Comparison of ENCODE assay signal across 19 cellular contexts in the genomic region with DNA sequence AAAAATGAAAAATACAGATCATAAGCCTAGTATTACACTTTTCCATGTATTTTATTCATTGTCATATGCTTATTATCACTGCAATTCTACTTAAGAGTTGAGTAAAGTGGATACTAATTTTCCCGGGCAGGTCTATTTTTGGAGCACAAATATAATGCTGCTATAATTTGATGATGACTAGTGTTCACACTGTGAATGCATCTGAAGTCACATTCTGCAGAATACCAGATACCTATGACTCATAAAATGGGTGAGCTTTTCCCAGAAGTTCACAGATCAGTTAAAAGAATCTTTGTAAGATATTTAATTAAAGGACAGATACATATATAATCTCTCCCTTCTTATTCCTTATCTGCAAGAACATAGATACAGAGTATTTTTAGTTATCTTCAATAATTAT.
A peak's percentile ranks its signal among the peaks of the same experiment; 100 is the strongest.
DNase-seq lines count a peak whose midpoint lies in the region; ATAC-seq and TF ChIP-seq lines count a peak whose summit lies in the region.
"Had no signal": no experiment of that assay in that cellular context is flagged by ENCODE, and none has a peak within 500 bp of the region (broad histone marks: within the 10 kb centered on the region; RNA-seq: fewer than 3 reads in every experiment).

No MANE protein-coding gene starts in this region.

- POLR2A ChIA-PET in SK-N-SH (lab: Yijun Ruan, JAX) = no interaction called here

- ATAC-seq in upper lobe of left lung (ENCODE audit: low FRiP score in 2 of 2) = no peak
- ATAC-seq: activated T-cell treated with anti-CD3 and anti-CD28 coated beads, Interleukin-2, amount 50 U/mL, for 72 hours had no signal

- H2AFZ ChIP-seq in GM23248 = no peak overlapping the region
- H2AFZ ChIP-seq in SK-N-SH (ENCODE audit: low read depth) = no peak overlapping the region

- H3F3A ChIP-seq in GM23248 (ENCODE audit: insufficient read depth) (no peaks in the 10 kb centered on the region), SK-N-SH (replicated peaks; ENCODE audit: insufficient read depth) (no peaks in the 10 kb centered on the region)

- H3K27ac ChIP-seq in GM23248 (no peak overlapping the region), SK-N-SH (ENCODE audit: low read depth in 2 of 2, low read length in 1 of 2) (peak overlapping the region in 1 of 2 experiments; percentile 17; a peak in 1 of 4 replicates), upper lobe of left lung (no peak overlapping the region)
- H3K27ac ChIP-seq: Peyer's patch, WERI-Rb-1 had no signal

- TF ChIP-seq RAD21 in SK-N-SH (IDR thresholded peaks at IDR 0.05; ENCODE audit: low read length) = no peak

- H3K36me3 ChIP-seq in GM23248 (ENCODE audit: low read depth) (no peaks in the 10 kb centered on the region), SK-N-SH (replicated peaks in 1 of 2; ENCODE audit: control insufficient read depth in 1 of 2, insufficient read depth in 2 of 2, low read length in 1 of 2) (no peaks in the 10 kb centered on the region), upper lobe of left lung (no peaks in the 10 kb centered on the region)
- H3K36me3 ChIP-seq: Peyer's patch, WERI-Rb-1 had no signal

- peak; percentile 42 for DNase-seq in A172 (ENCODE audit: low spot score)
- peak; percentile 85 for DNase-seq in GM23248
- DNase-seq in SK-N-SH = peak; percentile 13
- peak; percentile 66 for DNase-seq in fibroblast of peridontal ligament (ENCODE audit: extremely low read depth)
- DNase-seq in NCI-H187 treated with DMSO at 0.1 percent for 48 hours (lab: John Stamatoyannopoulos, UW) = no peak
- no peak for DNase-seq in upper lobe of left lung
- no peak for DNase-seq in DMS79 (lab: John Stamatoyannopoulos, UW)
- no peak for DNase-seq in Kasumi-1 (lab: John Stamatoyannopoulos, UW)
- DNase-seq: activated CD4-positive, alpha-beta memory T cell treated with anti-CD3 and anti-CD28 coated beads for 36 hours; activated T-cell treated with anti-CD3 and anti-CD28 coated beads, Interleukin-2, amount 50 U/mL, for 72 hours; GOT3; immature natural killer cell; Karpas-422; mesendoderm; NCI-H1694; NCI-H526 treated with DMSO at 0.1 percent for 48 hours; nephron progenitor cell; Peyer's patch; WERI-Rb-1 had no signal

- H3K27me3 ChIP-seq in GM23248 (replicated peaks; ENCODE audit: insufficient read depth) (no peaks in the 10 kb centered on the region), SK-N-SH (ENCODE audit: insufficient read depth) (no peaks in the 10 kb centered on the region), upper lobe of left lung (no peaks in the 10 kb centered on the region)
- H3K27me3 ChIP-seq: Peyer's patch had no signal

- H3K79me2 ChIP-seq in GM23248 (ENCODE audit: insufficient read depth) = no peaks in the 10 kb centered on the region
- H3K79me2 ChIP-seq in SK-N-SH (ENCODE audit: insufficient read depth) = no peaks in the 10 kb centered on the region

- H4K20me1 ChIP-seq in GM23248 (ENCODE audit: insufficient read depth) (no peaks in the 10 kb centered on the region), SK-N-SH (ENCODE audit: insufficient read depth) (no peaks in the 10 kb centered on the region)

- CTCF ChIA-PET in SK-N-SH (lab: Yijun Ruan, JAX) = no interaction called here

- H3K9me2 ChIP-seq in GM23248 (ENCODE audit: insufficient read depth) (no peaks in the 10 kb centered on the region), SK-N-SH (no peaks in the 10 kb centered on the region)

- no peak for TF ChIP-seq POLR2A in upper lobe of left lung (IDR thresholded peaks at IDR 0.05)

- H3K9ac ChIP-seq in GM23248 (no peak overlapping the region), SK-N-SH (no peak overlapping the region)

- no peak for TF ChIP-seq CTCF in SK-N-SH (IDR thresholded peaks at IDR 0.05)
- TF ChIP-seq CTCF in upper lobe of left lung (IDR thresholded peaks at IDR 0.05) = no peak

- H3K9me3 ChIP-seq in GM23248 (ENCODE audit: low read depth) (no peaks in the 10 kb centered on the region), SK-N-SH (no peaks in the 10 kb centered on the region), upper lobe of left lung (no peaks in the 10 kb centered on the region)
- H3K9me3 ChIP-seq: Peyer's patch had no signal

- in situ Hi-C loops in GM23248 (cut with MboI) = no loop called here

- peak overlapping the region; percentile 41 for H3K4me2 ChIP-seq in GM23248 (ENCODE audit: unreplicated experiment)
- H3K4me2 ChIP-seq in SK-N-SH = no peak overlapping the region

- WGBS in GM23248 (ENCODE audit: low coverage in 1 of 2, low lambda C conversion rate in 2 of 2, missing lambda C conversion rate in 2 of 2), 2 experiments = 0% methylated on average over 1 of the region's 1 CpG
- 7% methylated on average over 1 of the region's 1 CpG for WGBS in SK-N-SH (ENCODE audit: low lambda C conversion rate)
- WGBS in upper lobe of left lung, 2 donors = 85 to 88% methylated on average over 1 of the region's 1 CpG

- H3K4me3 ChIP-seq in GM23248 (no peak overlapping the region), SK-N-SH (ENCODE audit: low read depth in 2 of 2, low read length in 1 of 2) (no peak overlapping the region), upper lobe of left lung (no peak overlapping the region)
- H3K4me3 ChIP-seq: Peyer's patch had no signal

- peaks cover 13% of the 10 kb centered on the region for H3K4me1 ChIP-seq in GM23248 (ENCODE audit: insufficient read depth)
- H3K4me1 ChIP-seq in SK-N-SH (ENCODE audit: control insufficient read depth in 1 of 2, insufficient read depth in 2 of 2, low read depth in 1 of 2, low read length in 1 of 2) = no peaks in the 10 kb centered on the region; a peak in 2 of 4 replicates
- H3K4me1 ChIP-seq in upper lobe of left lung = no peaks in the 10 kb centered on the region
- H3K4me1 ChIP-seq: Peyer's patch had no signal

- TF ChIP-seq EP300 in SK-N-SH (IDR thresholded peaks at IDR 0.05; ENCODE audit: borderline replicate concordance in 1 of 2, low read depth in 1 of 2, low read length in 1 of 2) (peak; percentile 60 to 77; a peak in 3 of 4 replicates), upper lobe of left lung (IDR thresholded peaks at IDR 0.05) (no peak)

TF ChIP-seq in SK-N-SH, 30 proteins besides CTCF, POLR2A, EP300 and RAD21 (continues in another document):
- TF ChIP-seq FOXM1 (IDR thresholded peaks at IDR 0.05; ENCODE audit: low read depth) (peak; percentile 29; the same call in 1 of the 2 replicates), RXRA (IDR thresholded peaks at IDR 0.05; ENCODE audit: borderline replicate concordance, low read depth) (peak; percentile 51; the same call in 1 of the 2 replicates), RFX5 (IDR thresholded peaks at IDR 0.05; ENCODE audit: low read length) (no peak), NRF1 (IDR thresholded peaks at IDR 0.05; ENCODE audit: low read depth, low read length) (no peak), GATA2 (CRISPR knock-in tag; IDR thresholded peaks at IDR 0.05) (no peak), CHD2 (IDR thresholded peaks at IDR 0.05; ENCODE audit: low read length, partially characterized antibody) (no peak), SIN3A (IDR thresholded peaks at IDR 0.05; ENCODE audit: borderline replicate concordance, low read depth, low read length) (no peak), TAF1 (IDR thresholded peaks at IDR 0.05; ENCODE audit: borderline replicate concordance, low read depth, low read length) (no peak), TCF12 (IDR thresholded peaks at IDR 0.05) (peak; percentile 90), NFIC (IDR thresholded peaks at IDR 0.05; ENCODE audit: borderline replicate concordance) (peak; percentile 40; the same call in 1 of the 2 replicates), POLR2AphosphoS5 (IDR thresholded peaks at IDR 0.05; ENCODE audit: low read depth, low read length) (peak; percentile 71; the same call in 1 of the 2 replicates), YY1 (IDR thresholded peaks at IDR 0.05; ENCODE audit: low read depth) (no peak), SMC3 (IDR thresholded peaks at IDR 0.05; ENCODE audit: low read depth, low read length) (no peak)
- TF ChIP-seq, protein P1, sequence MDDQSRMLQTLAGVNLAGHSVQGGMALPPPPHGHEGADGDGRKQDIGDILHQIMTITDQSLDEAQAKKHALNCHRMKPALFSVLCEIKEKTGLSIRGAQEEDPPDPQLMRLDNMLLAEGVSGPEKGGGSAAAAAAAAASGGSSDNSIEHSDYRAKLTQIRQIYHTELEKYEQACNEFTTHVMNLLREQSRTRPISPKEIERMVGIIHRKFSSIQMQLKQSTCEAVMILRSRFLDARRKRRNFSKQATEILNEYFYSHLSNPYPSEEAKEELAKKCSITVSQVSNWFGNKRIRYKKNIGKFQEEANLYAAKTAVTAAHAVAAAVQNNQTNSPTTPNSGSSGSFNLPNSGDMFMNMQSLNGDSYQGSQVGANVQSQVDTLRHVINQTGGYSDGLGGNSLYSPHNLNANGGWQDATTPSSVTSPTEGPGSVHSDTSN (IDR thresholded peaks at IDR 0.05) = peak; percentile 80
- TF ChIP-seq, protein P2, sequence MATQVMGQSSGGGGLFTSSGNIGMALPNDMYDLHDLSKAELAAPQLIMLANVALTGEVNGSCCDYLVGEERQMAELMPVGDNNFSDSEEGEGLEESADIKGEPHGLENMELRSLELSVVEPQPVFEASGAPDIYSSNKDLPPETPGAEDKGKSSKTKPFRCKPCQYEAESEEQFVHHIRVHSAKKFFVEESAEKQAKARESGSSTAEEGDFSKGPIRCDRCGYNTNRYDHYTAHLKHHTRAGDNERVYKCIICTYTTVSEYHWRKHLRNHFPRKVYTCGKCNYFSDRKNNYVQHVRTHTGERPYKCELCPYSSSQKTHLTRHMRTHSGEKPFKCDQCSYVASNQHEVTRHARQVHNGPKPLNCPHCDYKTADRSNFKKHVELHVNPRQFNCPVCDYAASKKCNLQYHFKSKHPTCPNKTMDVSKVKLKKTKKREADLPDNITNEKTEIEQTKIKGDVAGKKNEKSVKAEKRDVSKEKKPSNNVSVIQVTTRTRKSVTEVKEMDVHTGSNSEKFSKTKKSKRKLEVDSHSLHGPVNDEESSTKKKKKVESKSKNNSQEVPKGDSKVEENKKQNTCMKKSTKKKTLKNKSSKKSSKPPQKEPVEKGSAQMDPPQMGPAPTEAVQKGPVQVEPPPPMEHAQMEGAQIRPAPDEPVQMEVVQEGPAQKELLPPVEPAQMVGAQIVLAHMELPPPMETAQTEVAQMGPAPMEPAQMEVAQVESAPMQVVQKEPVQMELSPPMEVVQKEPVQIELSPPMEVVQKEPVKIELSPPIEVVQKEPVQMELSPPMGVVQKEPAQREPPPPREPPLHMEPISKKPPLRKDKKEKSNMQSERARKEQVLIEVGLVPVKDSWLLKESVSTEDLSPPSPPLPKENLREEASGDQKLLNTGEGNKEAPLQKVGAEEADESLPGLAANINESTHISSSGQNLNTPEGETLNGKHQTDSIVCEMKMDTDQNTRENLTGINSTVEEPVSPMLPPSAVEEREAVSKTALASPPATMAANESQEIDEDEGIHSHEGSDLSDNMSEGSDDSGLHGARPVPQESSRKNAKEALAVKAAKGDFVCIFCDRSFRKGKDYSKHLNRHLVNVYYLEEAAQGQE (IDR thresholded peaks at IDR 0.05; ENCODE audit: low read depth, low read length) = no peak
- TF ChIP-seq, protein P3, sequence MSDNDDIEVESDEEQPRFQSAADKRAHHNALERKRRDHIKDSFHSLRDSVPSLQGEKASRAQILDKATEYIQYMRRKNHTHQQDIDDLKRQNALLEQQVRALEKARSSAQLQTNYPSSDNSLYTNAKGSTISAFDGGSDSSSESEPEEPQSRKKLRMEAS (IDR thresholded peaks at IDR 0.05; ENCODE audit: low read depth) = no peak

Comparison
In these comparisons a context has a peak if more than half of its experiments do, and no peak if none do; other contexts are left out.
1. DNase-seq: peak in A172 (single experiment), GM23248 (single experiment), SK-N-SH (single experiment) and fibroblast of peridontal ligament (single experiment); none in NCI-H187 treated with DMSO at 0.1 percent for 48 hours (single experiment), upper lobe of left lung (0 of 2), DMS79 (single experiment) and Kasumi-1 (0 of 2).